Comparison of ENCODE assay signal across 18 cellular contexts in genomic region chr14:80428171-80428570, GRCh38.
"Had no signal": no experiment of that assay in that cellular context is flagged by ENCODE, and none has a peak within 500 bp of the region (broad histone marks: within the 10 kb centered on the region; RNA-seq: fewer than 3 reads in every experiment).

No MANE protein-coding gene starts in this region.

- DNase-seq: activated CD4-positive, alpha-beta memory T cell treated with anti-CD3 and anti-CD28 coated beads, Interleukin-2, amount 10 ng/mL, durations not matched to agents 7 days and 5 days; activated CD4-positive, alpha-beta T cell treated with anti-CD3 and anti-CD28 coated beads for 36 hours; activated gamma-delta T cell; activated naive CD8-positive, alpha-beta T cell treated with anti-CD3 and anti-CD28 coated beads for 36 hours; activated T-cell treated with anti-CD3 and anti-CD28 coated beads, Interleukin-2, amount 50 U/mL, for 48 hours; aorta; caudate nucleus; foreskin keratinocyte; heart right ventricle; kidney glomerular epithelial cell; pancreas; retina; T-cell; T1000; WERI-Rb-1 had no signal

- H3K9me3 ChIP-seq: heart right ventricle, pancreas, tibial nerve had no signal

- ATAC-seq: activated CD4-positive, alpha-beta T cell treated with anti-CD3 and anti-CD28 coated beads for 36 hours; foreskin keratinocyte; heart right ventricle; pancreas; T-cell had no signal

- H3K27ac ChIP-seq: foreskin keratinocyte, heart right ventricle, pancreas, SK-N-MC, skin epidermis, tibial nerve, WERI-Rb-1 had no signal

- H3K4me3 ChIP-seq: heart right ventricle, pancreas, SK-N-MC, skin epidermis, tibial nerve had no signal

- H3K27me3 ChIP-seq: foreskin keratinocyte, heart right ventricle, pancreas, tibial nerve had no signal

- H3K4me1 ChIP-seq: heart right ventricle, pancreas had no signal

- H3K36me3 ChIP-seq: heart right ventricle, pancreas, tibial nerve, WERI-Rb-1 had no signal
